Comparison of ENCODE assay signal across 1 cellular context in the genomic region with DNA sequence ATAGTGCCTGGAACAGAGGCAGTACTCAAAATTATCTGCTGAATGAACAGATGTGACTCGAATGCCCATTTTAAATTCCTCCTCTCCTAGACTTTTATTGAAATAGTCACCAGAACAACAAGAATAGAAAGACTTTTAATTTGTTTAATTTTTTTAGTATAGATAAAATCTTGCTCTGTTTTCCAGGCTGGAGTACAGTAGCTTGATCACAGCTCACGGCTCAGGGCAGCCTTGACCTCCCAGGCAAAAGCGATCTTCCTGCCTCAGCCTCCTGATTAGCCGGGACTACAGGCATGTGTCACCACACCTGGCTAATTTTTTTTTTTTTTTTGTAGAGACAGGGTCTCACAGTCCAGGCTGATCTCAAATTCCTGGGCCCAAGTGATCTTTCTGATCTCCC.
TF ChIP-seq lines count a peak whose summit lies in the region.

No MANE protein-coding gene starts in this region.

TF ChIP-seq in SK-N-SH treated with all-trans-retinoic acid at 6 μM for 48 hours, 23 proteins besides CTCF, POLR2A, EP300 and RAD21 (continued from another document):
- TF ChIP-seq, protein P1, sequence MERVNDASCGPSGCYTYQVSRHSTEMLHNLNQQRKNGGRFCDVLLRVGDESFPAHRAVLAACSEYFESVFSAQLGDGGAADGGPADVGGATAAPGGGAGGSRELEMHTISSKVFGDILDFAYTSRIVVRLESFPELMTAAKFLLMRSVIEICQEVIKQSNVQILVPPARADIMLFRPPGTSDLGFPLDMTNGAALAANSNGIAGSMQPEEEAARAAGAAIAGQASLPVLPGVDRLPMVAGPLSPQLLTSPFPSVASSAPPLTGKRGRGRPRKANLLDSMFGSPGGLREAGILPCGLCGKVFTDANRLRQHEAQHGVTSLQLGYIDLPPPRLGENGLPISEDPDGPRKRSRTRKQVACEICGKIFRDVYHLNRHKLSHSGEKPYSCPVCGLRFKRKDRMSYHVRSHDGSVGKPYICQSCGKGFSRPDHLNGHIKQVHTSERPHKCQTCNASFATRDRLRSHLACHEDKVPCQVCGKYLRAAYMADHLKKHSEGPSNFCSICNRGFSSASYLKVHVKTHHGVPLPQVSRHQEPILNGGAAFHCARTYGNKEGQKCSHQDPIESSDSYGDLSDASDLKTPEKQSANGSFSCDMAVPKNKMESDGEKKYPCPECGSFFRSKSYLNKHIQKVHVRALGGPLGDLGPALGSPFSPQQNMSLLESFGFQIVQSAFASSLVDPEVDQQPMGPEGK (CRISPR knock-in tag; IDR thresholded peaks at IDR 0.05; ENCODE audit: borderline replicate concordance): no peak
- TF ChIP-seq RARB (CRISPR knock-in tag; IDR thresholded peaks at IDR 0.05) (no peak), CSDC2 (CRISPR knock-in tag; IDR thresholded peaks at IDR 0.05) (no peak), ISL1 (CRISPR knock-in tag; IDR thresholded peaks at IDR 0.05) (no peak)
